In genomic region chr5:148733601-148734438, GRCh38 we compare ENCODE assay signal across 9 cellular contexts.
DNase-seq lines count a peak whose midpoint lies in the region; ATAC-seq and TF ChIP-seq lines count a peak whose summit lies in the region.
"Had no signal": no experiment of that assay in that cellular context is flagged by ENCODE, and none has a peak within 500 bp of the region (broad histone marks: within the 10 kb centered on the region; RNA-seq: fewer than 3 reads in every experiment).

No MANE protein-coding gene starts in this region.

- H3K9me3 ChIP-seq in OCI-LY3 (ENCODE audit: insufficient read depth, low read length) (no peaks in the 10 kb centered on the region), esophagus squamous epithelium (no peaks in the 10 kb centered on the region)

- H3K36me3 ChIP-seq in OCI-LY3 (replicated peaks; ENCODE audit: low read depth, low read length) (no peaks in the 10 kb centered on the region), esophagus squamous epithelium (no peaks in the 10 kb centered on the region)

- DNase-seq in DMS53 treated with DMSO at 0.1 percent for 48 hours (lab: John Stamatoyannopoulos, UW; ENCODE audit: unreplicated experiment) (peak; percentile 72), activated T-cell treated with anti-CD3 and anti-CD28 coated beads for 24 hours (ENCODE audit: low read depth) (peak; percentile 64), esophagus squamous epithelium (lab: John Stamatoyannopoulos, UW) (peak; percentile 17)
- peak; percentile 76 for DNase-seq in natural killer cell treated with Interleukin-12 subunit alpha and Interleukin-12 subunit beta and Interleukin-15 and Interleukin-18, amount 100 ng/mL, for 72 hours (ENCODE audit: low spot score)
- DNase-seq in stimulated activated naive B cell treated with anti-CD40 and anti-IgM and Interleukin-4, amounts not matched to agents 10 μg/mL and 1 μg/mL and 100 μg/mL, for 72 hours = peak; percentile 49

- H3K79me2 ChIP-seq in OCI-LY3 (ENCODE audit: low read length) = no peaks in the 10 kb centered on the region

- intact Hi-C loops in esophagus squamous epithelium (cut with DNase I) = loop anchor here (10.0 kb wide), 2 partner anchors 271 to 301 kb away; no protein-coding TSS in a partner anchor

- 29 to 32% methylated on average over 11 of the region's 11 CpGs for WGBS in esophagus squamous epithelium, 2 donors

- H3K9me3 Mint-ChIP-seq in natural killer cell treated with Interleukin-12 subunit alpha and Interleukin-12 subunit beta and Interleukin-15 and Interleukin-18, amount 100 ng/mL, for 72 hours = no peaks in the 10 kb centered on the region
- no peaks in the 10 kb centered on the region for H3K9me3 Mint-ChIP-seq in stimulated activated naive B cell treated with anti-CD40 and anti-IgM and Interleukin-4, amounts not matched to agents 10 μg/mL and 1 μg/mL and 100 μg/mL, for 72 hours

- peak overlapping the region; percentile 8; the same call in 1 of the 2 replicates for H3K4me2 ChIP-seq in OCI-LY3 (ENCODE audit: low read length)

- no peak overlapping the region for H2AFZ ChIP-seq in OCI-LY3 (ENCODE audit: low read depth, low read length)

- no peaks in the 10 kb centered on the region for H4K20me1 ChIP-seq in OCI-LY3 (ENCODE audit: insufficient read depth, low read length)

- peaks cover 0 to 5% of the 10 kb centered on the region in 2 donors for H3K27me3 Mint-ChIP-seq in natural killer cell treated with Interleukin-12 subunit alpha and Interleukin-12 subunit beta and Interleukin-15 and Interleukin-18, amount 100 ng/mL, for 72 hours
- peaks cover 11 to 15% of the 10 kb centered on the region in 2 donors for H3K27me3 Mint-ChIP-seq in stimulated activated naive B cell treated with anti-CD40 and anti-IgM and Interleukin-4, amounts not matched to agents 10 μg/mL and 1 μg/mL and 100 μg/mL, for 72 hours

- H3K4me1 Mint-ChIP-seq in natural killer cell treated with Interleukin-12 subunit alpha and Interleukin-12 subunit beta and Interleukin-15 and Interleukin-18, amount 100 ng/mL, for 72 hours (ENCODE audit: low read depth in 2 of 2) = peaks cover 4 to 32% of the 10 kb centered on the region in 2 donors
- peaks cover 0 to 12% of the 10 kb centered on the region in 2 donors for H3K4me1 Mint-ChIP-seq in stimulated activated naive B cell treated with anti-CD40 and anti-IgM and Interleukin-4, amounts not matched to agents 10 μg/mL and 1 μg/mL and 100 μg/mL, for 72 hours

- TF ChIP-seq POLR2A in esophagus squamous epithelium (IDR thresholded peaks at IDR 0.05) = no peak

- no peaks in the 10 kb centered on the region for H3K4me1 ChIP-seq in OCI-LY3 (ENCODE audit: low read length)
- peaks cover 0 to 23% (median 11%) of the 10 kb centered on the region in 3 donors for H3K4me1 ChIP-seq in esophagus squamous epithelium

- TF ChIP-seq CTCF in OCI-LY3 (IDR thresholded peaks at IDR 0.05; ENCODE audit: low read depth, low read length) (peak; percentile 72), esophagus squamous epithelium (IDR thresholded peaks at IDR 0.05) (peak; percentile 64 to 76 (median 68))

- no peaks in the 10 kb centered on the region for H3K36me3 Mint-ChIP-seq in natural killer cell treated with Interleukin-12 subunit alpha and Interleukin-12 subunit beta and Interleukin-15 and Interleukin-18, amount 100 ng/mL, for 72 hours
- H3K36me3 Mint-ChIP-seq in stimulated activated naive B cell treated with anti-CD40 and anti-IgM and Interleukin-4, amounts not matched to agents 10 μg/mL and 1 μg/mL and 100 μg/mL, for 72 hours = no peaks in the 10 kb centered on the region
- H3K36me3 Mint-ChIP-seq: activated naive CD8-positive, alpha-beta T cell had no signal

- H3K9ac ChIP-seq in OCI-LY3 (ENCODE audit: low read length) = no peak overlapping the region

- H3K27me3 ChIP-seq in OCI-LY3 (ENCODE audit: low read depth, low read length) (peaks cover 48% of the 10 kb centered on the region; the same call in 1 of the 2 replicates), esophagus squamous epithelium (no peaks in the 10 kb centered on the region)

- H3K27ac ChIP-seq in OCI-LY3 (ENCODE audit: low read length) (no peak overlapping the region), esophagus squamous epithelium (no peak overlapping the region)

- no peak overlapping the region for H3K4me3 ChIP-seq in OCI-LY3 (ENCODE audit: low read length)
- no peak overlapping the region for H3K4me3 ChIP-seq in esophagus squamous epithelium

- no peak overlapping the region for H3K4me3 Mint-ChIP-seq in natural killer cell treated with Interleukin-12 subunit alpha and Interleukin-12 subunit beta and Interleukin-15 and Interleukin-18, amount 100 ng/mL, for 72 hours
- no peak overlapping the region for H3K4me3 Mint-ChIP-seq in stimulated activated naive B cell treated with anti-CD40 and anti-IgM and Interleukin-4, amounts not matched to agents 10 μg/mL and 1 μg/mL and 100 μg/mL, for 72 hours
- H3K4me3 Mint-ChIP-seq: activated naive CD8-positive, alpha-beta T cell had no signal

- no peak overlapping the region for H3K27ac Mint-ChIP-seq in natural killer cell treated with Interleukin-12 subunit alpha and Interleukin-12 subunit beta and Interleukin-15 and Interleukin-18, amount 100 ng/mL, for 72 hours
- no peak overlapping the region for H3K27ac Mint-ChIP-seq in stimulated activated naive B cell treated with anti-CD40 and anti-IgM and Interleukin-4, amounts not matched to agents 10 μg/mL and 1 μg/mL and 100 μg/mL, for 72 hours
- H3K27ac Mint-ChIP-seq: activated naive CD8-positive, alpha-beta T cell had no signal

- ATAC-seq in HG03432 (IDR thresholded peaks at IDR 0.05; ENCODE audit: unreplicated experiment) = peak; percentile 43
- peak in 1 of 2 donors; percentile 69 for ATAC-seq in natural killer cell treated with Interleukin-12 subunit alpha and Interleukin-12 subunit beta and Interleukin-15 and Interleukin-18, amount 100 ng/mL, for 72 hours
- ATAC-seq in stimulated activated naive B cell treated with anti-CD40 and anti-IgM and Interleukin-4, amounts not matched to agents 10 μg/mL and 1 μg/mL and 100 μg/mL, for 72 hours (replicated peaks) = peak; percentile 45
- no peak for ATAC-seq in GM19397 (IDR thresholded peaks at IDR 0.05; ENCODE audit: unreplicated experiment)

Comparison
In these comparisons a context has a peak if more than half of its experiments do, and no peak if none do; other contexts are left out.
1. DNase-seq: peak in every context shown above with its lines; median percentile 76 in natural killer cell treated with Interleukin-12 subunit alpha and Interleukin-12 subunit beta and Interleukin-15 and Interleukin-18, amount 100 ng/mL, for 72 hours; 72 in DMS53 treated with DMSO at 0.1 percent for 48 hours; 64 in activated T-cell treated with anti-CD3 and anti-CD28 coated beads for 24 hours; 49 in stimulated activated naive B cell treated with anti-CD40 and anti-IgM and Interleukin-4, amounts not matched to agents 10 μg/mL and 1 μg/mL and 100 μg/mL, for 72 hours; 17 in esophagus squamous epithelium.